ENCODE assay signal across 29 cellular contexts in the genomic region with DNA sequence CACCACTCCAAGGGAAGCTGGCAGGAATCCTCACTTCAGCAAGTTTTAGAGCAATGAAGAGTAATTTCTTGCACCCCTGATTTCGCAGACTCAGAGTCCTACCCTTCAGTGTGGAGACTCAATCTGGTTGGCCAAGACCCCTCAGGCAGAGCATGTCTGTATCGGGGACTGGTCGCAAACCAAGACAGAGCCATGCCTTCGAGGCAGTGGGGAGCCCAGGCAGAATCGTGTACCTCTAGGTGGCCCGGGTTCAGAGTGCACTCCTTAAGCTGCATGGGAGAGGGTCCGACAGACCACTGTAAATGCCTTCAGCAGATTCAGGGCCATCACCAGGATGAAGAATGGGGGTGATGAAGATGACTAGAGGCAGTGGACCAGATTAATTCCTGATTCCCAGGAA.
"Had no signal": no experiment of that assay in that cellular context is flagged by ENCODE, and none has a peak within 500 bp of the region (broad histone marks: within the 10 kb centered on the region; RNA-seq: fewer than 3 reads in every experiment).

No MANE protein-coding gene starts in this region.

- H3K4me1 ChIP-seq: ascending aorta had no signal

- H3K36me3 ChIP-seq: ascending aorta, cardiac muscle cell, WERI-Rb-1 had no signal

- DNase-seq: activated CD4-positive, alpha-beta memory T cell treated with anti-CD3 and anti-CD28 coated beads, Interleukin-2, amount 10 ng/mL, durations not matched to agents 7 days and 5 days; activated CD4-positive, alpha-beta T cell treated with anti-CD3 and anti-CD28 coated beads for 1 hour; activated CD4-positive, alpha-beta T cell treated with anti-CD3 and anti-CD28 coated beads for 36 hours; activated CD4-positive, alpha-beta T cell treated with anti-CD3 and anti-CD28 coated beads for 48 hours; activated CD4-positive, alpha-beta T cell treated with anti-CD3 and anti-CD28 coated beads, Interleukin-2, amount 10 ng/mL, durations not matched to agents 7 days and 5 days; activated CD4-positive, alpha-beta T cell treated with anti-CD3 and anti-CD28 coated beads, Interleukin-2, amount 50 U/mL, for 48 hours; activated CD4-positive, CD25-positive, alpha-beta regulatory T cell; activated CD8-positive, alpha-beta memory T cell treated with anti-CD3 and anti-CD28 coated beads for 24 hours; activated CD8-positive, alpha-beta memory T cell treated with anti-CD3 and anti-CD28 coated beads, Interleukin-2, amount 50 U/mL, for 4 hours; activated CD8-positive, alpha-beta T cell treated with anti-CD3 and anti-CD28 coated beads, Interleukin-2, amount 10 ng/mL, durations not matched to agents 7 days and 5 days; activated effector memory CD4-positive, alpha-beta T cell treated with Interleukin-2 at 50 U/mL for 16 hours; activated gamma-delta T cell; activated naive CD4-positive, alpha-beta T cell treated with anti-CD3 and anti-CD28 coated beads, Interleukin-2, amount 10 ng/mL, durations not matched to agents 7 days and 5 days; activated naive CD4-positive, alpha-beta T cell treated with Interleukin-2 at 50 U/mL for 16 hours; activated naive CD8-positive, alpha-beta T cell treated with anti-CD3 and anti-CD28 coated beads, Interleukin-2, amount 10 ng/mL, durations not matched to agents 7 days and 5 days; activated naive CD8-positive, alpha-beta T cell treated with anti-CD3 and anti-CD28 coated beads, Interleukin-2, amount 50 U/mL, for 24 hours; activated T-cell treated with anti-CD3 and anti-CD28 coated beads, Interleukin-2, amount 50 U/mL, for 24 hours; activated T-cell treated with anti-CD3 and anti-CD28 coated beads, Interleukin-2, amount 50 U/mL, for 48 hours; amygdala; anterior cingulate cortex; central memory CD4-positive, alpha-beta T cell; SW 1271; T-helper 1 cell; T-helper 2 cell; T-helper 9 cell; WERI-Rb-1 had no signal

- ATAC-seq: activated CD4-positive, alpha-beta T cell treated with anti-CD3 and anti-CD28 coated beads for 36 hours; activated CD4-positive, CD25-positive, alpha-beta regulatory T cell treated with anti-CD3 and anti-CD28 coated beads, Interleukin-2, amount 50 U/mL, for 24 hours; activated CD8-positive, alpha-beta T cell treated with anti-CD3 and anti-CD28 coated beads, Interleukin-2, amount 10 ng/mL, durations not matched to agents 7 days and 5 days; activated naive CD8-positive, alpha-beta T cell treated with anti-CD3 and anti-CD28 coated beads, Interleukin-2, amount 50 U/mL, for 24 hours had no signal

- H3K27ac ChIP-seq: ascending aorta, cardiac muscle cell, WERI-Rb-1 had no signal

- H3K4me3 ChIP-seq: ascending aorta, cardiac muscle cell had no signal

- H3K9me3 ChIP-seq: ascending aorta had no signal

- H3K27me3 ChIP-seq: ascending aorta, cardiac muscle cell had no signal
